ENCODE assay signal across 27 cellular contexts in genomic region chr12:126112849-126113248, GRCh38.
"Had no signal": no experiment of that assay in that cellular context is flagged by ENCODE, and none has a peak within 500 bp of the region (broad histone marks: within the 10 kb centered on the region; RNA-seq: fewer than 3 reads in every experiment).

No MANE protein-coding gene starts in this region.

- H3K4me3 ChIP-seq: neural progenitor cell, ovary, psoas muscle, right lobe of liver, sigmoid colon, thoracic aorta, thyroid gland, tibial nerve, upper lobe of left lung, vagina had no signal

- H3K27ac ChIP-seq: neural progenitor cell, ovary, parathyroid adenoma, psoas muscle, right lobe of liver, sigmoid colon, thoracic aorta, thyroid gland, tibial nerve, upper lobe of left lung, vagina had no signal

- H3K27me3 ChIP-seq: neural progenitor cell, ovary, right lobe of liver, sigmoid colon, thyroid gland, tibial nerve, upper lobe of left lung, vagina had no signal

- H3K4me1 ChIP-seq: parathyroid adenoma, psoas muscle, right lobe of liver, thyroid gland, tibial nerve, upper lobe of left lung had no signal

- H3K9me3 ChIP-seq: ovary, psoas muscle, right lobe of liver, sigmoid colon, thoracic aorta, thyroid gland, tibial nerve, upper lobe of left lung, vagina had no signal

- DNase-seq: natural killer cell; occipital lobe; ovary; posterior cingulate gyrus; psoas muscle; right cardiac atrium; right lobe of liver; sigmoid colon; small intestine; stimulated activated CD4-positive, alpha-beta T cell treated with anti-CD3 and anti-CD28 coated beads, Interleukin-12 subunit alpha, Interleukin-12 subunit beta, amount 100 ng/mL, for 4 hours; stimulated activated CD4-positive, alpha-beta T cell treated with anti-CD3 and anti-CD28 coated beads, Interleukin-1b, Interleukin-23, amount 100 ng/mL, for 48 hours; stimulated activated CD4-positive, alpha-beta T cell treated with anti-CD3 and anti-CD28 coated beads, Interleukin-4, amount 100 ng/mL, for 1 hour; stimulated activated CD4-positive, alpha-beta T cell treated with anti-CD3 and anti-CD28 coated beads, Interleukin-4, amount 100 ng/mL, for 4 hours; stimulated activated CD8-positive, alpha-beta memory T cell treated with anti-CD3 and anti-CD28 coated beads, Interleukin-4, amount 100 ng/mL, for 48 hours; stimulated activated naive CD4-positive, alpha-beta T cell; stimulated activated naive CD8-positive, alpha-beta T cell treated with anti-CD3 and anti-CD28 coated beads, Interleukin-15, amount 100 ng/mL, for 72 hours; stimulated activated naive CD8-positive, alpha-beta T cell treated with anti-CD3 and anti-CD28 coated beads, Interleukin-15, Interleukin-2, amounts not matched to agents 100 U/mL and 50 U/mL, for 24 hours; substantia nigra; thyroid gland; upper lobe of left lung had no signal

- H3K36me3 ChIP-seq: neural progenitor cell, ovary, right lobe of liver, sigmoid colon, thoracic aorta, thyroid gland, tibial nerve, upper lobe of left lung, vagina had no signal

- FAIRE-seq: small intestine, urothelium cell line had no signal

- ATAC-seq: natural killer cell; psoas muscle; right cardiac atrium; right lobe of liver; stimulated activated memory B cell treated with anti-CD40 and anti-IgM and Interleukin-4, amounts not matched to agents 10 μg/mL and 1 μg/mL and 100 μg/mL, for 72 hours; stimulated activated naive CD8-positive, alpha-beta T cell treated with anti-CD3 and anti-CD28 coated beads, Interleukin-15, amount 100 ng/mL, for 72 hours; stimulated activated naive CD8-positive, alpha-beta T cell treated with anti-CD3 and anti-CD28 coated beads, Interleukin-15, Interleukin-2, amounts not matched to agents 100 U/mL and 50 U/mL, for 24 hours had no signal

- H3K4me2 ChIP-seq: neural progenitor cell had no signal
